Comparison of ENCODE assay signal across 22 cellular contexts in the genomic region with DNA sequence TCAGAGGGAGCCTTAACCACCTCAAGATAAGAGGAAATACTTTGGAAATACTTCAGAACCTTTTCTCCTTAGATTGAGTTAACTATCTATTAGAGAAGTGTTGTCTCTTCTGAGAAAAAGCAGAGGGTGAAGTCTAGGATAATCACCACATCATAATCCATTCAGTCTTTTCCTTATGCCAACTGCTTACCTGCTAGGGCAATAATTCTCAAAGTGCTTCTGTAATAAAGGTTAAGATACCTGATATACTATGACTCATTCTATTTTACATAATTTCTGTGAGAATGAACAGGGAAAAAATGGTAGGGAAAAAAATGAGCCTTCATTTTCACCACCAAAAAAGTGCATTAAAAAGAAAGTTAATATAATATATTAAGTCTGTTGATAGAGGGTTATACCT.
"Had no signal": no experiment of that assay in that cellular context is flagged by ENCODE, and none has a peak within 500 bp of the region (broad histone marks: within the 10 kb centered on the region; RNA-seq: fewer than 3 reads in every experiment).

No MANE protein-coding gene starts in this region.

- H3K4me3 ChIP-seq: breast epithelium, lower lobe of right lung, sigmoid colon, thoracic aorta, upper lobe of left lung had no signal

- DNase-seq: activated CD4-positive, alpha-beta T cell treated with anti-CD3 and anti-CD28 coated beads for 36 hours; activated CD4-positive, alpha-beta T cell treated with anti-CD3 and anti-CD28 coated beads, Interleukin-2, amount 50 U/mL, for 4 hours; activated CD8-positive, alpha-beta memory T cell treated with anti-CD3 and anti-CD28 coated beads for 24 hours; activated CD8-positive, alpha-beta memory T cell treated with anti-CD3 and anti-CD28 coated beads, Interleukin-2, amount 50 U/mL, for 48 hours; activated naive CD4-positive, alpha-beta T cell treated with Interleukin-2 at 50 U/mL for 16 hours; activated naive CD8-positive, alpha-beta T cell treated with anti-CD3 and anti-CD28 coated beads for 36 hours; activated T-cell treated with anti-CD3 and anti-CD28 coated beads, Interleukin-2, amount 50 U/mL, for 4 hours; foreskin fibroblast; kidney; lower lobe of right lung; mesendoderm; naive thymus-derived CD4-positive, alpha-beta T cell; occipital lobe; sigmoid colon; stimulated activated CD4-positive, alpha-beta T cell treated with anti-CD3 and anti-CD28 coated beads, Interleukin-2, amount 100 ng/mL, for 48 hours; stimulated activated naive CD4-positive, alpha-beta T cell treated with Interleukin-2 at 50 U/mL for 16 hours; T-cell; upper lobe of left lung had no signal

- H3K4me1 ChIP-seq: breast epithelium, lower lobe of right lung, sigmoid colon had no signal

- ATAC-seq: activated CD4-positive, alpha-beta T cell treated with anti-CD3 and anti-CD28 coated beads for 36 hours; activated T-cell treated with anti-CD3 and anti-CD28 coated beads, Interleukin-2, amount 50 U/mL, for 4 hours; left lobe of liver; lower lobe of right lung; naive thymus-derived CD4-positive, alpha-beta T cell; T-cell; WTC11 had no signal

- H3K9me3 ChIP-seq: breast epithelium, lower lobe of right lung, sigmoid colon, thoracic aorta, upper lobe of left lung had no signal

- H3K27ac ChIP-seq: breast epithelium, lower lobe of right lung, sigmoid colon, thoracic aorta, upper lobe of left lung had no signal

- H3K27me3 ChIP-seq: breast epithelium, sigmoid colon, upper lobe of left lung had no signal

- H3K36me3 ChIP-seq: breast epithelium, lower lobe of right lung, sigmoid colon, thoracic aorta, upper lobe of left lung had no signal
